ENCODE assay signal across 1 cellular context in the genomic region with DNA sequence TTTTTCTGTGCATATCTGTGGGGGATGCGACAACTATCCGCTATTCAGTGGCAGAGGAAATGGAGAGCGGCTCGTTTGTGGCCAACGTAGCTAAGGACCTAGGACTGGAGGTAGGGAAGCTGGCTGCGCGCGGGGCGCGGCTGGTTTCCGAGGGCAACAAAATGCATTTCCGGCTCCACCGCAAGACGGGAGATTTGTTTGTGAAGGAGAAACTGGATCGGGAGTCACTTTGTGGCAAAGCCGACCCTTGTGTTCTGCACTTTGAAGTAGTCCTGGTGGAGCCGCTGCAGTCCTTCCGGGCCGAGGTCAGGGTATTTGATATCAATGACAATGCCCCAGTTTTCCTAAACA.
A peak's percentile ranks its signal among the peaks of the same experiment; 100 is the strongest.
TF ChIP-seq lines count a peak whose summit lies in the region.

No MANE protein-coding gene starts in this region.

TF ChIP-seq in H1, 55 proteins besides CTCF, POLR2A, EP300 and RAD21:
- TF ChIP-seq NANOG (IDR thresholded peaks at IDR 0.05; ENCODE audit: insufficient read depth, low read depth, low read length, poor library complexity, severe bottlenecking): no peak
- TF ChIP-seq TEAD4 (IDR thresholded peaks at IDR 0.05; ENCODE audit: low read depth, low read length): no peak
- no peak for TF ChIP-seq CBX8 (IDR thresholded peaks at IDR 0.05; ENCODE audit: borderline replicate concordance, low read depth, low read length)
- TF ChIP-seq HDAC6 (IDR thresholded peaks at IDR 0.05; ENCODE audit: low read depth, low read length): no peak
- TF ChIP-seq BACH1 (IDR thresholded peaks at IDR 0.05; ENCODE audit: low read length): no peak
- TF ChIP-seq RXRA (IDR thresholded peaks at IDR 0.05; ENCODE audit: insufficient read depth, low read depth, low read length): no peak
- TF ChIP-seq SP1 (IDR thresholded peaks at IDR 0.05; ENCODE audit: low read depth, low read length): no peak
- TF ChIP-seq TBP (IDR thresholded peaks at IDR 0.05; ENCODE audit: low read depth, low read length): no peak
- no peak for TF ChIP-seq JUN (IDR thresholded peaks at IDR 0.05; ENCODE audit: low read depth, low read length)
- TF ChIP-seq GABPA (IDR thresholded peaks at IDR 0.05; ENCODE audit: borderline replicate concordance, insufficient read depth, low read length): no peak
- 0 out of 2 replicates have a peak, but pooled peaks have one; percentile 74 for TF ChIP-seq RBBP5 (IDR thresholded peaks at IDR 0.05; ENCODE audit: borderline replicate concordance, low read depth, low read length)
- no peak for TF ChIP-seq TCF12 (IDR thresholded peaks at IDR 0.05; ENCODE audit: low read depth, low read length)
- no peak for TF ChIP-seq BRCA1 (IDR thresholded peaks at IDR 0.05; ENCODE audit: low read depth, low read length)
- no peak for TF ChIP-seq KDM1A (IDR thresholded peaks at IDR 0.05; ENCODE audit: borderline replicate concordance, low read length)
- TF ChIP-seq CBX5 (IDR thresholded peaks at IDR 0.05; ENCODE audit: low read depth, low read length): no peak
- peak; percentile 13 for TF ChIP-seq SAP30 (IDR thresholded peaks at IDR 0.05; ENCODE audit: insufficient read depth, insufficient replicate concordance, low read length)
- peak; percentile 59 for TF ChIP-seq KDM4A (IDR thresholded peaks at IDR 0.05; ENCODE audit: low read depth, low read length, severe bottlenecking)
- TF ChIP-seq CEBPB (IDR thresholded peaks at IDR 0.05; ENCODE audit: low read depth, low read length): no peak
- no peak for TF ChIP-seq CREB1 (IDR thresholded peaks at IDR 0.05)
- TF ChIP-seq PHF8 (conservative IDR thresholded peaks at IDR 0.05; ENCODE audit: low read depth, low read length): peak; percentile 29; the same call in 1 of the 2 replicates
- 0 out of 4 replicates have a peak, but pooled peaks of 1 of the 2 experiments have one; percentile 11 for TF ChIP-seq SIN3A (conservative IDR thresholded peaks at IDR 0.05 in 1 of 2, IDR thresholded peaks at IDR 0.05 in 1 of 2; ENCODE audit: low read depth in 1 of 2, low read length in 2 of 2)
- TF ChIP-seq NRF1 (IDR thresholded peaks at IDR 0.05; ENCODE audit: low read depth, low read length): no peak
- TF ChIP-seq E2F6 (IDR thresholded peaks at IDR 0.05): no peak
- TF ChIP-seq KDM5A (IDR thresholded peaks at IDR 0.05; ENCODE audit: low read length): no peak
- no peak for TF ChIP-seq USF2 (IDR thresholded peaks at IDR 0.05; ENCODE audit: low read length)
- TF ChIP-seq SIX5 (IDR thresholded peaks at IDR 0.05; ENCODE audit: low read depth, low read length): no peak
- no peak for TF ChIP-seq POLR2AphosphoS5 (IDR thresholded peaks at IDR 0.05; ENCODE audit: low read depth, low read length)
- no peak for TF ChIP-seq GTF2F1 (IDR thresholded peaks at IDR 0.05; ENCODE audit: borderline replicate concordance, low read depth, low read length)
- no peak for TF ChIP-seq ZNF274 (IDR thresholded peaks at IDR 0.05; ENCODE audit: borderline replicate concordance, extremely low read depth, low read length)
- peak; percentile 89 for TF ChIP-seq ASH2L (IDR thresholded peaks at IDR 0.05; ENCODE audit: low read length)
- TF ChIP-seq CHD1 (IDR thresholded peaks at IDR 0.05; ENCODE audit: low read depth, low read length): no peak
- TF ChIP-seq SRF (IDR thresholded peaks at IDR 0.05; ENCODE audit: low read depth, low read length): no peak
- TF ChIP-seq BCL11A (IDR thresholded peaks at IDR 0.05; ENCODE audit: low read depth in 2 of 2, low read length in 2 of 2): no peak
- TF ChIP-seq TAF7 (optimal IDR thresholded peaks at IDR 0.05; ENCODE audit: borderline replicate concordance, low read depth, low read length): no peak
- TF ChIP-seq EZH2 (IDR thresholded peaks at IDR 0.05; ENCODE audit: low read depth, low read length, severe bottlenecking): no peak
- TF ChIP-seq, protein P1, sequence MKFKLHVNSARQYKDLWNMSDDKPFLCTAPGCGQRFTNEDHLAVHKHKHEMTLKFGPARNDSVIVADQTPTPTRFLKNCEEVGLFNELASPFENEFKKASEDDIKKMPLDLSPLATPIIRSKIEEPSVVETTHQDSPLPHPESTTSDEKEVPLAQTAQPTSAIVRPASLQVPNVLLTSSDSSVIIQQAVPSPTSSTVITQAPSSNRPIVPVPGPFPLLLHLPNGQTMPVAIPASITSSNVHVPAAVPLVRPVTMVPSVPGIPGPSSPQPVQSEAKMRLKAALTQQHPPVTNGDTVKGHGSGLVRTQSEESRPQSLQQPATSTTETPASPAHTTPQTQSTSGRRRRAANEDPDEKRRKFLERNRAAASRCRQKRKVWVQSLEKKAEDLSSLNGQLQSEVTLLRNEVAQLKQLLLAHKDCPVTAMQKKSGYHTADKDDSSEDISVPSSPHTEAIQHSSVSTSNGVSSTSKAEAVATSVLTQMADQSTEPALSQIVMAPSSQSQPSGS (IDR thresholded peaks at IDR 0.05; ENCODE audit: low read length): no peak
- TF ChIP-seq POU5F1 (IDR thresholded peaks at IDR 0.05; ENCODE audit: low read depth, low read length): no peak
